1 cellular context compared by ENCODE assay signal in the genomic region with DNA sequence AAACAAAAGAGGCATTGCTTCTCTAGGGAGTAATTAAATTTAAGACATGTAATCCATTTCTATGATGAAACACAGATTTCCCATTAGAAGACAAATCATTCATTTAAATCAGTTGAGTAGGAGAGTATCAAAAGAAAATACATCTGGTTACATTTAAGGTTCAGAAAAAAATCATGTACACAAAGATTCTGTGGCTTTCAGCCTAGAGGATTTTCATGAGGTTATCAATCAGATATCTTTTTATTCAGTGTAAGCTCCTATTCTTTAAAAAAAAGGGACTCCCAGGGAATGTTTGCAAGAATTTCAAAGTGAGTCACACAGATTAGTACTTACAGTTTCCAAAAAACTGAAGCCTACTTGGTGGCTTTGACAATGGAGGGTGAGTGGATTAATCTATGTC.
A peak's percentile ranks its signal among the peaks of the same experiment; 100 is the strongest.
TF ChIP-seq lines count a peak whose summit lies in the region.

No MANE protein-coding gene starts in this region.

TF ChIP-seq in SK-N-SH treated with all-trans-retinoic acid at 6 μM for 48 hours, 23 proteins besides CTCF, POLR2A, EP300 and RAD21 (continued from another document):
- TF ChIP-seq, protein P1, sequence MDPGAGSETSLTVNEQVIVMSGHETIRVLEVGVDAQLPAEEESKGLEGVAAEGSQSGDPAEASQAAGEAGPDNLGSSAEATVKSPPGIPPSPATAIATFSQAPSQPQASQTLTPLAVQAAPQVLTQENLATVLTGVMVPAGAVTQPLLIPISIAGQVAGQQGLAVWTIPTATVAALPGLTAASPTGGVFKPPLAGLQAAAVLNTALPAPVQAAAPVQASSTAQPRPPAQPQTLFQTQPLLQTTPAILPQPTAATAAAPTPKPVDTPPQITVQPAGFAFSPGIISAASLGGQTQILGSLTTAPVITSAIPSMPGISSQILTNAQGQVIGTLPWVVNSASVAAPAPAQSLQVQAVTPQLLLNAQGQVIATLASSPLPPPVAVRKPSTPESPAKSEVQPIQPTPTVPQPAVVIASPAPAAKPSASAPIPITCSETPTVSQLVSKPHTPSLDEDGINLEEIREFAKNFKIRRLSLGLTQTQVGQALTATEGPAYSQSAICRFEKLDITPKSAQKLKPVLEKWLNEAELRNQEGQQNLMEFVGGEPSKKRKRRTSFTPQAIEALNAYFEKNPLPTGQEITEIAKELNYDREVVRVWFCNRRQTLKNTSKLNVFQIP (CRISPR knock-in tag; IDR thresholded peaks at IDR 0.05; ENCODE audit: borderline replicate concordance, low read depth) = peak; percentile 68; the same call in 1 of the 2 replicates
- TF ChIP-seq, protein P2, sequence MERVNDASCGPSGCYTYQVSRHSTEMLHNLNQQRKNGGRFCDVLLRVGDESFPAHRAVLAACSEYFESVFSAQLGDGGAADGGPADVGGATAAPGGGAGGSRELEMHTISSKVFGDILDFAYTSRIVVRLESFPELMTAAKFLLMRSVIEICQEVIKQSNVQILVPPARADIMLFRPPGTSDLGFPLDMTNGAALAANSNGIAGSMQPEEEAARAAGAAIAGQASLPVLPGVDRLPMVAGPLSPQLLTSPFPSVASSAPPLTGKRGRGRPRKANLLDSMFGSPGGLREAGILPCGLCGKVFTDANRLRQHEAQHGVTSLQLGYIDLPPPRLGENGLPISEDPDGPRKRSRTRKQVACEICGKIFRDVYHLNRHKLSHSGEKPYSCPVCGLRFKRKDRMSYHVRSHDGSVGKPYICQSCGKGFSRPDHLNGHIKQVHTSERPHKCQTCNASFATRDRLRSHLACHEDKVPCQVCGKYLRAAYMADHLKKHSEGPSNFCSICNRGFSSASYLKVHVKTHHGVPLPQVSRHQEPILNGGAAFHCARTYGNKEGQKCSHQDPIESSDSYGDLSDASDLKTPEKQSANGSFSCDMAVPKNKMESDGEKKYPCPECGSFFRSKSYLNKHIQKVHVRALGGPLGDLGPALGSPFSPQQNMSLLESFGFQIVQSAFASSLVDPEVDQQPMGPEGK (CRISPR knock-in tag; IDR thresholded peaks at IDR 0.05; ENCODE audit: borderline replicate concordance) = peak; percentile 75; the same call in 1 of the 2 replicates
- TF ChIP-seq ZNF565 (CRISPR knock-in tag; conservative IDR thresholded peaks at IDR 0.05; ENCODE audit: low read depth) (no peak), GLIS3 (CRISPR knock-in tag; IDR thresholded peaks at IDR 0.05) (no peak), CSRNP3 (CRISPR knock-in tag; IDR thresholded peaks at IDR 0.05) (peak; percentile 77; the same call in 1 of the 2 replicates), ZC3H10 (CRISPR knock-in tag; IDR thresholded peaks at IDR 0.05) (no peak), SNAI2 (CRISPR knock-in tag; IDR thresholded peaks at IDR 0.05) (no peak), CSDC2 (CRISPR knock-in tag; IDR thresholded peaks at IDR 0.05) (no peak), ZFP3 (CRISPR knock-in tag; IDR thresholded peaks at IDR 0.05) (no peak), RARB (CRISPR knock-in tag; IDR thresholded peaks at IDR 0.05) (0 out of 2 replicates have a peak, but pooled peaks have one; percentile 37)
- TF ChIP-seq, protein P3, sequence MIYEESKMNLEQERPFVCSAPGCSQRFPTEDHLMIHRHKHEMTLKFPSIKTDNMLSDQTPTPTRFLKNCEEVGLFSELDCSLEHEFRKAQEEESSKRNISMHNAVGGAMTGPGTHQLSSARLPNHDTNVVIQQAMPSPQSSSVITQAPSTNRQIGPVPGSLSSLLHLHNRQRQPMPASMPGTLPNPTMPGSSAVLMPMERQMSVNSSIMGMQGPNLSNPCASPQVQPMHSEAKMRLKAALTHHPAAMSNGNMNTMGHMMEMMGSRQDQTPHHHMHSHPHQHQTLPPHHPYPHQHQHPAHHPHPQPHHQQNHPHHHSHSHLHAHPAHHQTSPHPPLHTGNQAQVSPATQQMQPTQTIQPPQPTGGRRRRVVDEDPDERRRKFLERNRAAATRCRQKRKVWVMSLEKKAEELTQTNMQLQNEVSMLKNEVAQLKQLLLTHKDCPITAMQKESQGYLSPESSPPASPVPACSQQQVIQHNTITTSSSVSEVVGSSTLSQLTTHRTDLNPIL (CRISPR knock-in tag; IDR thresholded peaks at IDR 0.05; ENCODE audit: low read depth) = peak; percentile 84
- TF ChIP-seq, protein P4, sequence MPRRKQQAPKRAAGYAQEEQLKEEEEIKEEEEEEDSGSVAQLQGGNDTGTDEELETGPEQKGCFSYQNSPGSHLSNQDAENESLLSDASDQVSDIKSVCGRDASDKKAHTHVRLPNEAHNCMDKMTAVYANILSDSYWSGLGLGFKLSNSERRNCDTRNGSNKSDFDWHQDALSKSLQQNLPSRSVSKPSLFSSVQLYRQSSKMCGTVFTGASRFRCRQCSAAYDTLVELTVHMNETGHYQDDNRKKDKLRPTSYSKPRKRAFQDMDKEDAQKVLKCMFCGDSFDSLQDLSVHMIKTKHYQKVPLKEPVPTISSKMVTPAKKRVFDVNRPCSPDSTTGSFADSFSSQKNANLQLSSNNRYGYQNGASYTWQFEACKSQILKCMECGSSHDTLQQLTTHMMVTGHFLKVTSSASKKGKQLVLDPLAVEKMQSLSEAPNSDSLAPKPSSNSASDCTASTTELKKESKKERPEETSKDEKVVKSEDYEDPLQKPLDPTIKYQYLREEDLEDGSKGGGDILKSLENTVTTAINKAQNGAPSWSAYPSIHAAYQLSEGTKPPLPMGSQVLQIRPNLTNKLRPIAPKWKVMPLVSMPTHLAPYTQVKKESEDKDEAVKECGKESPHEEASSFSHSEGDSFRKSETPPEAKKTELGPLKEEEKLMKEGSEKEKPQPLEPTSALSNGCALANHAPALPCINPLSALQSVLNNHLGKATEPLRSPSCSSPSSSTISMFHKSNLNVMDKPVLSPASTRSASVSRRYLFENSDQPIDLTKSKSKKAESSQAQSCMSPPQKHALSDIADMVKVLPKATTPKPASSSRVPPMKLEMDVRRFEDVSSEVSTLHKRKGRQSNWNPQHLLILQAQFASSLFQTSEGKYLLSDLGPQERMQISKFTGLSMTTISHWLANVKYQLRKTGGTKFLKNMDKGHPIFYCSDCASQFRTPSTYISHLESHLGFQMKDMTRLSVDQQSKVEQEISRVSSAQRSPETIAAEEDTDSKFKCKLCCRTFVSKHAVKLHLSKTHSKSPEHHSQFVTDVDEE (CRISPR knock-in tag; IDR thresholded peaks at IDR 0.05) = peak; percentile 57; the same call in 1 of the 2 replicates
